8 cellular contexts compared by ENCODE assay signal in genomic region chr4:41256740-41257256, GRCh38. TPM values are rescaled to one million over a fixed set of nuclear protein-coding genes. Genes with fewer than 3 reads are reported as not detected.
A peak's percentile ranks its signal among the peaks of the same experiment; 100 is the strongest.
DNase-seq lines count a peak whose midpoint lies in the region; ATAC-seq, FAIRE-seq and TF ChIP-seq lines count a peak whose summit lies in the region.

UCHL1 (plus strand) TSS chr4:41256928; CDS start chr4:41256977, 49 bp downstream.

- ATAC-seq in HG03342 (IDR thresholded peaks at IDR 0.05; ENCODE audit: unreplicated experiment): peak; percentile 59
- no peak for ATAC-seq in stimulated activated effector memory CD8-positive, alpha-beta T cell treated with anti-CD3 and anti-CD28 coated beads, Interleukin-12 subunit alpha, Interleukin-12 subunit beta, amount 100 ng/mL, for 72 hours

- peaks cover 0 to 19% of the 10 kb centered on the region in 2 donors for H3K27me3 ChIP-seq in breast epithelium

- H3K36me3 ChIP-seq in breast epithelium: no peaks in the 10 kb centered on the region

- TF ChIP-seq POLR2A in GM15510 (IDR thresholded peaks at IDR 0.05; ENCODE audit: borderline replicate concordance, extremely low read depth, insufficient read length) (peak; percentile 73), breast epithelium (IDR thresholded peaks at IDR 0.05) (no peak)

- H3K9me3 ChIP-seq in breast epithelium: no peaks in the 10 kb centered on the region

- H3K9me3 Mint-ChIP-seq in stimulated activated effector memory CD8-positive, alpha-beta T cell treated with anti-CD3 and anti-CD28 coated beads, Interleukin-12 subunit alpha, Interleukin-12 subunit beta, amount 100 ng/mL, for 72 hours: no peaks in the 10 kb centered on the region

- no peak within 1 kb of the TSS for H3K27ac ChIP-seq in breast epithelium

- H3K4me3 Mint-ChIP-seq in stimulated activated effector memory CD8-positive, alpha-beta T cell treated with anti-CD3 and anti-CD28 coated beads, Interleukin-12 subunit alpha, Interleukin-12 subunit beta, amount 100 ng/mL, for 72 hours: no peak within 1 kb of the TSS

- no peaks in the 10 kb centered on the region for H3K36me3 Mint-ChIP-seq in stimulated activated effector memory CD8-positive, alpha-beta T cell treated with anti-CD3 and anti-CD28 coated beads, Interleukin-12 subunit alpha, Interleukin-12 subunit beta, amount 100 ng/mL, for 72 hours

- H3K4me1 ChIP-seq in breast epithelium: peaks cover 0 to 5% of the 10 kb centered on the region in 2 donors

- intact Hi-C loops in breast epithelium (cut with DNase I; ENCODE audit: low total_unique reads): loop anchor here (10.0 kb wide), 1 partner anchor 628 kb away; no protein-coding TSS in a partner anchor

- H3K4me3 ChIP-seq in breast epithelium (peak within 1 kb of the TSS; percentile 44 to 70 (median 61)), iPS-11a (ENCODE audit: low read depth, low read length) (peak within 1 kb of the TSS; percentile 96), retinal pigment epithelial cell (ENCODE audit: low read length) (peak within 1 kb of the TSS; percentile 82)

- no peaks in the 10 kb centered on the region for H3K4me1 Mint-ChIP-seq in stimulated activated effector memory CD8-positive, alpha-beta T cell treated with anti-CD3 and anti-CD28 coated beads, Interleukin-12 subunit alpha, Interleukin-12 subunit beta, amount 100 ng/mL, for 72 hours

- DNase-seq in NCI-H748 (lab: John Stamatoyannopoulos, UW; ENCODE audit: unreplicated experiment) (peak; percentile 96), breast epithelium (ENCODE audit: low spot score in 2 of 2) (no peak), retinal pigment epithelial cell (ENCODE audit: low read depth) (peak; percentile 82)
- DNase-seq in stimulated activated effector memory CD8-positive, alpha-beta T cell treated with anti-CD3 and anti-CD28 coated beads, Interleukin-12 subunit alpha, Interleukin-12 subunit beta, amount 100 ng/mL, for 72 hours (ENCODE audit: low spot score in 2 of 2): no peak

- peak; percentile 88 for FAIRE-seq in A204.1 (lab: Jason Lieb, UNC)

- TF ChIP-seq CTCF in breast epithelium (IDR thresholded peaks at IDR 0.05) (no peak), retinal pigment epithelial cell (conservative IDR thresholded peaks at IDR 0.05; ENCODE audit: low read depth, low read length) (no peak)

- no peak within 1 kb of the TSS for H3K27ac Mint-ChIP-seq in stimulated activated effector memory CD8-positive, alpha-beta T cell treated with anti-CD3 and anti-CD28 coated beads, Interleukin-12 subunit alpha, Interleukin-12 subunit beta, amount 100 ng/mL, for 72 hours

RNA-seq across cellular contexts. Expression of gene UCHL1, which starts in this region (rescaled TPM):
- 100 to 1,000 TPM in 1 of 3 donors, 10 to 100 TPM in 2; 21.3 to 143 (median 33.1) TPM for total RNA-seq in breast epithelium

Comparison
In these comparisons a context has a peak if more than half of its experiments do, and no peak if none do; other contexts are left out.
1. DNase-seq: peak in NCI-H748 (single experiment) and retinal pigment epithelial cell (single experiment); none in breast epithelium (0 of 2) and stimulated activated effector memory CD8-positive, alpha-beta T cell treated with anti-CD3 and anti-CD28 coated beads, Interleukin-12 subunit alpha, Interleukin-12 subunit beta, amount 100 ng/mL, for 72 hours (0 of 2).
2. Peak in every context shown above with its lines, with median percentiles within 50 percentile points of each other: H3K4me3 ChIP-seq.